1 cellular context compared by ENCODE assay signal in the genomic region with DNA sequence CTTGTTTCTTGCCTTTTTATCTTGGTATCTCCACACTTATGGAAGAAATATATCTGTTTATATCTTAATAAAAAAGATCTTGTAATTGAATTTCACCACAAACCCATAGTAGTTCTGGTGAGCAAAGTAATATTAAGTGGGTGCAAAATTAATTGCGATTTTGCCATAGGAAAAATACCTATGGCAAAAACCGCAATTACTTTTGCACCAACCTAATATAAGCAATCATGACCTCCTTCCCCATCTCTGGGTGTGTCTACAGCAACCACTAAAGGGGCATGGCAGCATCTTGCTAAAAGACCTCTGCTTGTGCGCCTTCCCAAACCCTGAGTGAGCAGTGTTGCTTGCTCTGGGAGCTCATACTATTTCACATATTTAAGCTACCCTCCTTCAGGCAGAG.
TF ChIP-seq lines count a peak whose summit lies in the region.

No MANE protein-coding gene starts in this region.

TF ChIP-seq in HepG2, 621 proteins besides CTCF, POLR2A, EP300 and RAD21 (continued from another document):
- TF ChIP-seq, protein P1, sequence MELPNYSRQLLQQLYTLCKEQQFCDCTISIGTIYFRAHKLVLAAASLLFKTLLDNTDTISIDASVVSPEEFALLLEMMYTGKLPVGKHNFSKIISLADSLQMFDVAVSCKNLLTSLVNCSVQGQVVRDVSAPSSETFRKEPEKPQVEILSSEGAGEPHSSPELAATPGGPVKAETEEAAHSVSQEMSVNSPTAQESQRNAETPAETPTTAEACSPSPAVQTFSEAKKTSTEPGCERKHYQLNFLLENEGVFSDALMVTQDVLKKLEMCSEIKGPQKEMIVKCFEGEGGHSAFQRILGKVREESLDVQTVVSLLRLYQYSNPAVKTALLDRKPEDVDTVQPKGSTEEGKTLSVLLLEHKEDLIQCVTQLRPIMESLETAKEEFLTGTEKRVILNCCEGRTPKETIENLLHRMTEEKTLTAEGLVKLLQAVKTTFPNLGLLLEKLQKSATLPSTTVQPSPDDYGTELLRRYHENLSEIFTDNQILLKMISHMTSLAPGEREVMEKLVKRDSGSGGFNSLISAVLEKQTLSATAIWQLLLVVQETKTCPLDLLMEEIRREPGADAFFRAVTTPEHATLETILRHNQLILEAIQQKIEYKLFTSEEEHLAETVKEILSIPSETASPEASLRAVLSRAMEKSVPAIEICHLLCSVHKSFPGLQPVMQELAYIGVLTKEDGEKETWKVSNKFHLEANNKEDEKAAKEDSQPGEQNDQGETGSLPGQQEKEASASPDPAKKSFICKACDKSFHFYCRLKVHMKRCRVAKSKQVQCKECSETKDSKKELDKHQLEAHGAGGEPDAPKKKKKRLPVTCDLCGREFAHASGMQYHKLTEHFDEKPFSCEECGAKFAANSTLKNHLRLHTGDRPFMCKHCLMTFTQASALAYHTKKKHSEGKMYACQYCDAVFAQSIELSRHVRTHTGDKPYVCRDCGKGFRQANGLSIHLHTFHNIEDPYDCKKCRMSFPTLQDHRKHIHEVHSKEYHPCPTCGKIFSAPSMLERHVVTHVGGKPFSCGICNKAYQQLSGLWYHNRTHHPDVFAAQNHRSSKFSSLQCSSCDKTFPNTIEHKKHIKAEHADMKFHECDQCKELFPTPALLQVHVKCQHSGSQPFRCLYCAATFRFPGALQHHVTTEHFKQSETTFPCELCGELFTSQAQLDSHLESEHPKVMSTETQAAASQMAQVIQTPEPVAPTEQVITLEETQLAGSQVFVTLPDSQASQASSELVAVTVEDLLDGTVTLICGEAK (IDR thresholded peaks at IDR 0.05) = peak; percentile 79
- TF ChIP-seq, protein P1 (CRISPR knock-in tag; IDR thresholded peaks at IDR 0.05) = no peak
- TF ChIP-seq, protein P2, sequence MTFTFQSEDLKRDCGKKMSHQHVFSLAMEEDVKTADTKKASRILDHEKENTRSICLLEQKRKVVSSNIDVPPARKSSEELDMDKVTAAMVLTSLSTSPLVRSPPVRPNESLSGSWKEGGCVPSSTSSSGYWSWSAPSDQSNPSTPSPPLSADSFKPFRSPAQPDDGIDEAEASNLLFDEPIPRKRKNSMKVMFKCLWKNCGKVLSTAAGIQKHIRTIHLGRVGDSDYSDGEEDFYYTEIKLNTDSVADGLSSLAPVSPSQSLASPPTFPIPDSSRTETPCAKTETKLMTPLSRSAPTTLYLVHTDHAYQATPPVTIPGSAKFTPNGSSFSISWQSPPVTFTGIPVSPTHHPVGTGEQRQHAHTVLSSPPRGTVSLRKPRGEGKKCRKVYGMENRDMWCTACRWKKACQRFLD (CRISPR knock-in tag; IDR thresholded peaks at IDR 0.05; ENCODE audit: borderline replicate concordance) = no peak
